8 cellular contexts compared by ENCODE assay signal in the genomic region with DNA sequence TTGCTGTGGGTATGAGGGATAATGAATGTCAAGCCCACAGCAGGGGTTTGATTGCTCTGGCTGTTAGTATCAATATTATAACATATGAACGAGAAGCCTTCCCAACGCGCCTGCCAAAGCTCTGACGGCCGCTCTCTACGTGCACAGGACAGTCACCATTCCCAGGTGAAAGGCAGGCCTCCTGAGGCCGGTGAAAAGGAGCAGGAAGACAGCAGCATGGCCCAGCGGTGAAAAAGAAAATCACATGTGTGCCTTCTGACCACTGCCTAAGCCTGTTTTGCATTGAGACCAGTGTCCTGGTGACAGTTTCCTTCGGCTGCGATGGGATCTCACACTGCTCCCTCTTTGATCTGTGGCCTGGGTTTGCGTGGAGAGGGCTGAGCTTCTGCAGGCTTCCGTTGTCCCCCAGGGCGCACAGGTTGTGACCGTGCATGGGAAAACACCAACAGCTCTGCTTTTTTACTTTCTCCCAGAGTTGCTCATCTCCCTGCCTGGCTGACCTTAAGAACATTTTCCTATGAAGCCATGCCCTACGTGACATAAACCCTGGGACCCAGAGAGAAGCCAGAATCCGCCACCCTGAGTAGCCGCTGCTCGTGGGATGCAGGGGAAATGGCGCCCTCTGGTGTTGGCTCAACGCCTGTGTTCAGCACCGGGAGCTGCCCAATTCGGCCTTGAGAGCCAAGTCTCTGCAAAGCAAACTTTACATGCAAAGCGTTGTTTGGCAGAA.
DNase-seq lines count a peak whose midpoint lies in the region; ATAC-seq and TF ChIP-seq lines count a peak whose summit lies in the region.

No MANE protein-coding gene starts in this region.

- peaks cover 21% of the 10 kb centered on the region for H3K27me3 Mint-ChIP-seq in activated T-cell treated with anti-CD3 and anti-CD28 coated beads, Interleukin-2, amount 50 U/mL, for 24 hours

- H3K27ac Mint-ChIP-seq in activated T-cell treated with anti-CD3 and anti-CD28 coated beads, Interleukin-2, amount 50 U/mL, for 24 hours, result no peak overlapping the region

- H3K4me1 Mint-ChIP-seq in activated T-cell treated with anti-CD3 and anti-CD28 coated beads, Interleukin-2, amount 50 U/mL, for 24 hours (ENCODE audit: low read depth), result no peaks in the 10 kb centered on the region

- no peak overlapping the region for H2AFZ ChIP-seq in GM23248

- peaks cover 3% of the 10 kb centered on the region for H3K9me3 Mint-ChIP-seq in activated T-cell treated with anti-CD3 and anti-CD28 coated beads, Interleukin-2, amount 50 U/mL, for 24 hours

- no peaks in the 10 kb centered on the region for H3F3A ChIP-seq in GM23248 (ENCODE audit: insufficient read depth)

- no peak for ATAC-seq in GM21381 (IDR thresholded peaks at IDR 0.05; ENCODE audit: unreplicated experiment)
- no peak for ATAC-seq in GM21515 (IDR thresholded peaks at IDR 0.05; ENCODE audit: unreplicated experiment)

- H3K27ac ChIP-seq in GM23248, result no peak overlapping the region

- H3K4me1 ChIP-seq in GM23248 (ENCODE audit: insufficient read depth), result no peaks in the 10 kb centered on the region

- no peak overlapping the region for H3K4me3 Mint-ChIP-seq in activated T-cell treated with anti-CD3 and anti-CD28 coated beads, Interleukin-2, amount 50 U/mL, for 24 hours

- H3K9me3 ChIP-seq in GM23248 (ENCODE audit: low read depth), result no peaks in the 10 kb centered on the region

- no peak for DNase-seq in AG09309 (ENCODE audit: low read depth)
- peak; percentile 72 for DNase-seq in GM23248
- peak; percentile 87 for DNase-seq in NCI-H82 (lab: John Stamatoyannopoulos, UW)
- peak; percentile 59 for DNase-seq in activated T-cell treated with anti-CD3 and anti-CD28 coated beads, Interleukin-2, amount 50 U/mL, for 24 hours
- peak; percentile 28 for DNase-seq in glomerular visceral epithelial cell (ENCODE audit: extremely low spot score)
- peak; percentile 27 to 96 (median 80) for DNase-seq in posterior cingulate gyrus

- 21 to 24% methylated on average over 23 of the region's 23 CpGs for WGBS in GM23248 (ENCODE audit: low coverage in 1 of 2, low lambda C conversion rate in 2 of 2, missing lambda C conversion rate in 2 of 2), 2 experiments

- no peaks in the 10 kb centered on the region for H3K79me2 ChIP-seq in GM23248 (ENCODE audit: insufficient read depth)

- no peaks in the 10 kb centered on the region for H3K27me3 ChIP-seq in GM23248 (replicated peaks; ENCODE audit: insufficient read depth)

- in situ Hi-C loops in GM23248 (cut with MboI), result loop anchor here (10.0 kb wide), 1 partner anchor 158 kb away; no protein-coding TSS in a partner anchor

- H4K20me1 ChIP-seq in GM23248 (ENCODE audit: insufficient read depth), result no peaks in the 10 kb centered on the region

- H3K4me2 ChIP-seq in GM23248 (ENCODE audit: unreplicated experiment), result no peak overlapping the region

- H3K4me3 ChIP-seq in AG09309 (ENCODE audit: control insufficient read depth, low read depth, low read length), result no peak overlapping the region
- H3K4me3 ChIP-seq in GM23248, result no peak overlapping the region

- intact Hi-C loops in posterior cingulate gyrus (cut with DNase I), result loop anchor here (1.0 to 5.0 kb wide), 3 partner anchors 115 to 174 kb away; no protein-coding TSS in a partner anchor

- no peaks in the 10 kb centered on the region for H3K9me2 ChIP-seq in GM23248 (ENCODE audit: insufficient read depth)

- no peak overlapping the region for H3K9ac ChIP-seq in GM23248

- H3K36me3 Mint-ChIP-seq in activated T-cell treated with anti-CD3 and anti-CD28 coated beads, Interleukin-2, amount 50 U/mL, for 24 hours (ENCODE audit: low read depth), result no peaks in the 10 kb centered on the region

- H3K36me3 ChIP-seq in GM23248 (ENCODE audit: low read depth), result no peaks in the 10 kb centered on the region

- peak; percentile 81 for TF ChIP-seq CTCF in AG09309 (IDR thresholded peaks at IDR 0.05; ENCODE audit: control insufficient read depth, insufficient read depth, low read depth, low read length, missing control alignments)
